15 cellular contexts compared by ENCODE assay signal in the genomic region with DNA sequence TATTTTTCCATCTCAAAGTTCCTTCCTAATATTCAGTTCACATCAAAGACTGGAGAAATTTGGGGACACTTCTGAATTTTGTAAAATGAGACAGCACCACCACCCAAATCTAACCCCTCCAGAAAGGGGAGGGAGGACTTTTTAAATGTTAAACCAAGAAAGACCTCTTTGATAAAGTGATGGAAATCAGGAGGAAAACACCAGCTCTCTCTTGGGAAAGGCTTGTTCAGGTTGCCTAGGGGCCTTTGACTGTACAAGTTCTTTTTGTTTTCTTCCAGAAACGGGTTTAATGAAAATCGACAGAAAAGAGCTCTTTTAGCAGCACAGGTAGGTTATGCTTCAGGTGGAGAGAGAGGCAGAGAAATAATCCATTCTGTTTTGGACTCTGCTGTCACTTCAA.
DNase-seq lines count a peak whose midpoint lies in the region; ATAC-seq and TF ChIP-seq lines count a peak whose summit lies in the region.
"Had no signal": no experiment of that assay in that cellular context is flagged by ENCODE, and none has a peak within 500 bp of the region (broad histone marks: within the 10 kb centered on the region; RNA-seq: fewer than 3 reads in every experiment).

No MANE protein-coding gene starts in this region.

- no peak overlapping the region for H3K14ac ChIP-seq in trophoblast cell (ENCODE audit: low read length)

- H3K4me3 ChIP-seq in GM23338 (no peak overlapping the region), mammary epithelial cell (replicated peaks in 1 of 3; ENCODE audit: insufficient read depth in 1 of 3, low read depth in 2 of 3, low read length in 3 of 3) (no peak overlapping the region), trophoblast cell (ENCODE audit: low read depth, low read length) (no peak overlapping the region)
- H3K4me3 ChIP-seq: BLaER1 had no signal

- H3K9ac ChIP-seq in mammary epithelial cell (ENCODE audit: insufficient read depth, low read length) (no peak overlapping the region), trophoblast cell (ENCODE audit: low read length) (no peak overlapping the region)
- H3K9ac ChIP-seq: BLaER1 had no signal

- ATAC-seq in GM23338 = no peak
- ATAC-seq in GM19023 (IDR thresholded peaks at IDR 0.05; ENCODE audit: unreplicated experiment) = no peak
- ATAC-seq in HG02970 (IDR thresholded peaks at IDR 0.05; ENCODE audit: low FRiP score, unreplicated experiment) = no peak
- ATAC-seq in GM19467 (IDR thresholded peaks at IDR 0.05; ENCODE audit: unreplicated experiment) = no peak

- H3K27me3 Mint-ChIP-seq in GM23338 (ENCODE audit: insufficient read depth, low read depth, poor library complexity) (no peaks in the 10 kb centered on the region), mesothelial cell of epicardium (ENCODE audit: low read depth) (no peaks in the 10 kb centered on the region)
- H3K27me3 Mint-ChIP-seq: CD4-positive, CD25-positive, alpha-beta regulatory T cell had no signal

- peak overlapping the region; percentile 82 for H2BK5ac ChIP-seq in trophoblast cell (ENCODE audit: low read depth, low read length, poor library complexity)

- no peaks in the 10 kb centered on the region for H3K9me2 ChIP-seq in GM23338 (ENCODE audit: insufficient read depth)

- in situ Hi-C loops in mammary epithelial cell (cut with MboI; ENCODE audit: low sequenced_read_pairs in 2 of 2) = no loop called here

- no peak overlapping the region for H3K4me3 Mint-ChIP-seq in GM23338
- H3K4me3 Mint-ChIP-seq in mesothelial cell of epicardium = no peak overlapping the region

- no peak overlapping the region for H4K91ac ChIP-seq in trophoblast cell (ENCODE audit: low read depth, low read length)

- H2AFZ ChIP-seq in GM23338 (peak overlapping the region; percentile 70; the same call in 1 of the 2 replicates), mammary epithelial cell (ENCODE audit: low read depth, low read length) (peak overlapping the region; percentile 46), trophoblast cell (ENCODE audit: insufficient read depth, low read length, poor library complexity) (no peak overlapping the region)

- no peaks in the 10 kb centered on the region for H3K9me3 Mint-ChIP-seq in GM23338
- no peaks in the 10 kb centered on the region for H3K9me3 Mint-ChIP-seq in mesothelial cell of epicardium

- BruUV-seq in mammary epithelial cell (replicated peaks; lab: Mats Ljungman, UMichigan) = no TSS peak

- WGBS in mammary epithelial cell (ENCODE audit: low coverage, missing lambda C conversion rate) = 0% methylated on average over 1 of the region's 2 CpGs
- WGBS in trophoblast cell (ENCODE audit: extremely low coverage, insufficient coverage, insufficient read length) = no CpG with 5 or more reads among the region's 2 CpGs

- peak overlapping the region; percentile 37 for H2BK120ac ChIP-seq in trophoblast cell (ENCODE audit: insufficient read depth, low read length, poor library complexity)

- peaks cover 32% of the 10 kb centered on the region for H3K4me1 Mint-ChIP-seq in GM23338
- H3K4me1 Mint-ChIP-seq in mesothelial cell of epicardium = peaks cover 39% of the 10 kb centered on the region
- H3K4me1 Mint-ChIP-seq: CD4-positive, CD25-positive, alpha-beta regulatory T cell had no signal

- no peak overlapping the region for H3K27ac Mint-ChIP-seq in GM23338
- peak overlapping the region; percentile 41 for H3K27ac Mint-ChIP-seq in mesothelial cell of epicardium
- H3K27ac Mint-ChIP-seq: CD4-positive, CD25-positive, alpha-beta regulatory T cell had no signal

- H4K20me1 ChIP-seq in GM23338 (replicated peaks; ENCODE audit: insufficient read depth) (no peaks in the 10 kb centered on the region), mammary epithelial cell (ENCODE audit: insufficient read depth, low read length) (no peaks in the 10 kb centered on the region)
- H4K20me1 ChIP-seq: BLaER1 had no signal

- no peak overlapping the region for H3K4ac ChIP-seq in trophoblast cell (ENCODE audit: low read depth, low read length)

- dilution Hi-C loops in mammary epithelial cell (cut with HindIII; ENCODE audit: low sequenced_read_pairs) = no loop called here

- H4K12ac ChIP-seq in trophoblast cell (ENCODE audit: low read depth, low read length) = no peak overlapping the region

- H3F3A ChIP-seq in GM23338 (replicated peaks; ENCODE audit: low read depth) = no peaks in the 10 kb centered on the region

- CTCF ChIA-PET in mammary epithelial cell (lab: Charles Lee; ENCODE audit: low non-redundant PET) = no interaction called here

- no peak overlapping the region for H3K18ac ChIP-seq in trophoblast cell (ENCODE audit: low read length)

- H2AK5ac ChIP-seq in trophoblast cell (ENCODE audit: low read length) = no peak overlapping the region

- no peak for TF ChIP-seq CTCF in GM23338 (conservative IDR thresholded peaks at IDR 0.05; ENCODE audit: low read depth in 2 of 2)
- TF ChIP-seq CTCF in mammary epithelial cell (conservative IDR thresholded peaks at IDR 0.05 in 1 of 2, IDR thresholded peaks at IDR 0.05 in 1 of 2; ENCODE audit: extremely low read depth in 1 of 2, insufficient read depth in 1 of 2, low read depth in 1 of 2, low read length in 2 of 2) = no peak
- TF ChIP-seq CTCF in mesothelial cell of epicardium (IDR thresholded peaks at IDR 0.05; ENCODE audit: unreplicated experiment) = no peak

- H3K27ac ChIP-seq in GM23338 (ENCODE audit: low read depth) = no peak overlapping the region
- no peak overlapping the region for H3K27ac ChIP-seq in mammary epithelial cell (ENCODE audit: insufficient read depth, low read depth, low read length)
- peak overlapping the region; percentile 86 for H3K27ac ChIP-seq in trophoblast cell (ENCODE audit: low read depth, low read length)
- H3K27ac ChIP-seq: BLaER1 had no signal

- no peak overlapping the region for H4K8ac ChIP-seq in trophoblast cell (ENCODE audit: low read depth, low read length)

- H3K9me3 ChIP-seq in mammary epithelial cell (replicated peaks; ENCODE audit: insufficient read depth, low read length) = no peaks in the 10 kb centered on the region
- no peaks in the 10 kb centered on the region for H3K9me3 ChIP-seq in trophoblast cell (ENCODE audit: insufficient read depth, low read depth, low read length)
- H3K9me3 ChIP-seq: BLaER1 had no signal

- peak overlapping the region; percentile 31 for H2BK12ac ChIP-seq in trophoblast cell (ENCODE audit: low read length)

- H3K27me3 ChIP-seq in GM23338 (ENCODE audit: insufficient read depth) (no peaks in the 10 kb centered on the region), mammary epithelial cell (ENCODE audit: insufficient read depth, low read length) (no peaks in the 10 kb centered on the region), trophoblast cell (ENCODE audit: insufficient read depth, low read length) (no peaks in the 10 kb centered on the region)
- H3K27me3 ChIP-seq: BLaER1 had no signal

- H3K4me2 ChIP-seq in GM23338 = no peak overlapping the region
- no peak overlapping the region for H3K4me2 ChIP-seq in mammary epithelial cell (ENCODE audit: insufficient read depth, low read depth, low read length)
- H3K4me2 ChIP-seq in trophoblast cell (ENCODE audit: low read length) = no peak overlapping the region
- H3K4me2 ChIP-seq: BLaER1 had no signal

- H3K36me3 ChIP-seq in GM23338 (ENCODE audit: insufficient read depth) (no peaks in the 10 kb centered on the region), mammary epithelial cell (ENCODE audit: insufficient read depth, low read length) (no peaks in the 10 kb centered on the region), trophoblast cell (ENCODE audit: control insufficient read depth in 1 of 2, insufficient read depth in 2 of 2, low read length in 2 of 2) (no peaks in the 10 kb centered on the region)
- H3K36me3 ChIP-seq: BLaER1 had no signal

- DNase-seq in GM23338 (ENCODE audit: low spot score) (no peak), mammary epithelial cell (no peak), mesothelial cell of epicardium (ENCODE audit: low spot score in 2 of 2, unreplicated experiment in 2 of 2) (no peak), trophoblast cell (no peak)
- DNase-seq: AML-193; Calu3; CD4-positive, CD25-positive, alpha-beta regulatory T cell; DMS 273 treated with DMSO at 0.1 percent for 48 hours; H7; IMR-90; KBM-7 had no signal

- peaks cover 22% of the 10 kb centered on the region for H3K79me1 ChIP-seq in trophoblast cell (ENCODE audit: low read length)

- H3K36me3 Mint-ChIP-seq in GM23338 (ENCODE audit: low read depth) (no peaks in the 10 kb centered on the region), mesothelial cell of epicardium (no peaks in the 10 kb centered on the region)
- H3K36me3 Mint-ChIP-seq: CD4-positive, CD25-positive, alpha-beta regulatory T cell had no signal

- no peak overlapping the region for H3K23ac ChIP-seq in trophoblast cell (ENCODE audit: low read length)

- intact Hi-C loops in mammary epithelial cell (cut with micrococcal nuclease) = no loop called here

- H3K79me2 ChIP-seq in GM23338 (replicated peaks; ENCODE audit: insufficient read depth) (no peaks in the 10 kb centered on the region), mammary epithelial cell (ENCODE audit: insufficient read depth, low read length) (no peaks in the 10 kb centered on the region), trophoblast cell (ENCODE audit: control insufficient read depth, insufficient read depth, low read length, poor library complexity) (no peaks in the 10 kb centered on the region)

- H3K4me1 ChIP-seq in GM23338 (ENCODE audit: insufficient read depth) = peaks cover 16% of the 10 kb centered on the region
- H3K4me1 ChIP-seq in mammary epithelial cell (ENCODE audit: insufficient read depth, low read length) = no peaks in the 10 kb centered on the region
- peaks cover 8 to 11% of the 10 kb centered on the region in 2 experiments for H3K4me1 ChIP-seq in trophoblast cell (ENCODE audit: control insufficient read depth in 1 of 2, insufficient read depth in 2 of 2, low read length in 2 of 2)

TF ChIP-seq in GM23338, 12 proteins besides CTCF, POLR2A, EP300 and RAD21:
- TF ChIP-seq POLR2AphosphoS5 (IDR thresholded peaks at IDR 0.05; ENCODE audit: low read depth) = no peak
- no peak for TF ChIP-seq STAT1 (IDR thresholded peaks at IDR 0.05; ENCODE audit: unreplicated experiment)
